ENCODE assay signal across 9 cellular contexts in genomic region chr2:70965506-70965905, GRCh38. TPM values are rescaled to one million over a fixed set of nuclear protein-coding genes. Genes with fewer than 3 reads are reported as not detected.
A peak's percentile ranks its signal among the peaks of the same experiment; 100 is the strongest.
DNase-seq lines count a peak whose midpoint lies in the region; ATAC-seq lines count a peak whose summit lies in the region.
"Had no signal": no experiment of that assay in that cellular context is flagged by ENCODE, and none has a peak within 500 bp of the region (broad histone marks: within the 10 kb centered on the region; RNA-seq: fewer than 3 reads in every experiment).

No MANE protein-coding gene starts in this region.

- no peaks in the 10 kb centered on the region for H3K9me3 Mint-ChIP-seq in T-helper 1 cell treated with Interleukin-12 subunit alpha and Interleukin-12 subunit beta and Interleukin-4 antibody, amounts not matched to agents 30 μg/mL and 1 μg/mL, for 36 hours
- H3K9me3 Mint-ChIP-seq in activated T-cell treated with anti-CD3 and anti-CD28 coated beads, Interleukin-2, amount 50 U/mL, for 72 hours, result no peaks in the 10 kb centered on the region
- no peaks in the 10 kb centered on the region for H3K9me3 Mint-ChIP-seq in stimulated activated effector memory CD8-positive, alpha-beta T cell treated with anti-CD3 and anti-CD28 coated beads, Interleukin-12 subunit alpha, Interleukin-12 subunit beta, amount 100 ng/mL, for 72 hours

- H3K4me1 Mint-ChIP-seq in T-helper 1 cell treated with Interleukin-12 subunit alpha and Interleukin-12 subunit beta and Interleukin-4 antibody, amounts not matched to agents 30 μg/mL and 1 μg/mL, for 36 hours (ENCODE audit: low read depth), result peaks cover 4% of the 10 kb centered on the region
- peaks cover 6% of the 10 kb centered on the region for H3K4me1 Mint-ChIP-seq in activated T-cell treated with anti-CD3 and anti-CD28 coated beads, Interleukin-2, amount 50 U/mL, for 72 hours (ENCODE audit: low read depth)
- peaks cover 9% of the 10 kb centered on the region for H3K4me1 Mint-ChIP-seq in stimulated activated effector memory CD8-positive, alpha-beta T cell treated with anti-CD3 and anti-CD28 coated beads, Interleukin-12 subunit alpha, Interleukin-12 subunit beta, amount 100 ng/mL, for 72 hours

- H3K36me3 Mint-ChIP-seq in T-helper 1 cell treated with Interleukin-12 subunit alpha and Interleukin-12 subunit beta and Interleukin-4 antibody, amounts not matched to agents 30 μg/mL and 1 μg/mL, for 36 hours (ENCODE audit: low read depth), result no peaks in the 10 kb centered on the region
- no peaks in the 10 kb centered on the region for H3K36me3 Mint-ChIP-seq in activated T-cell treated with anti-CD3 and anti-CD28 coated beads, Interleukin-2, amount 50 U/mL, for 72 hours (ENCODE audit: insufficient read depth in 2 of 2)
- H3K36me3 Mint-ChIP-seq in stimulated activated effector memory CD8-positive, alpha-beta T cell treated with anti-CD3 and anti-CD28 coated beads, Interleukin-12 subunit alpha, Interleukin-12 subunit beta, amount 100 ng/mL, for 72 hours, result no peaks in the 10 kb centered on the region

- H3K9ac ChIP-seq in iPS-15b (ENCODE audit: low read depth, low read length), result no peak overlapping the region

- H3K27ac Mint-ChIP-seq in T-helper 1 cell treated with Interleukin-12 subunit alpha and Interleukin-12 subunit beta and Interleukin-4 antibody, amounts not matched to agents 30 μg/mL and 1 μg/mL, for 36 hours, result no peak overlapping the region
- no peak overlapping the region for H3K27ac Mint-ChIP-seq in activated T-cell treated with anti-CD3 and anti-CD28 coated beads, Interleukin-2, amount 50 U/mL, for 72 hours
- H3K27ac Mint-ChIP-seq in stimulated activated effector memory CD8-positive, alpha-beta T cell treated with anti-CD3 and anti-CD28 coated beads, Interleukin-12 subunit alpha, Interleukin-12 subunit beta, amount 100 ng/mL, for 72 hours, result no peak overlapping the region

- H3K36me3 ChIP-seq in iPS-15b (ENCODE audit: control insufficient read depth, insufficient read depth, low read length), result no peaks in the 10 kb centered on the region

- no peak for DNase-seq in T-helper 1 cell
- no peak for DNase-seq in activated T-cell treated with anti-CD3 and anti-CD28 coated beads, Interleukin-2, amount 50 U/mL, for 72 hours
- DNase-seq in stimulated activated effector memory CD8-positive, alpha-beta T cell treated with anti-CD3 and anti-CD28 coated beads, Interleukin-12 subunit alpha, Interleukin-12 subunit beta, amount 100 ng/mL, for 72 hours (ENCODE audit: low spot score in 2 of 2), result peak; percentile 1 to 46
- DNase-seq in NCI-H510A (lab: John Stamatoyannopoulos, UW), result no peak
- DNase-seq in pons (ENCODE audit: low spot score), result no peak

- no peak for ATAC-seq in activated T-cell treated with anti-CD3 and anti-CD28 coated beads, Interleukin-2, amount 50 U/mL, for 72 hours (replicated peaks in 1 of 2)
- no peak for ATAC-seq in stimulated activated effector memory CD8-positive, alpha-beta T cell treated with anti-CD3 and anti-CD28 coated beads, Interleukin-12 subunit alpha, Interleukin-12 subunit beta, amount 100 ng/mL, for 72 hours
- ATAC-seq in GM19023 (IDR thresholded peaks at IDR 0.05; ENCODE audit: unreplicated experiment), result no peak

- H3K27me3 Mint-ChIP-seq in T-helper 1 cell treated with Interleukin-12 subunit alpha and Interleukin-12 subunit beta and Interleukin-4 antibody, amounts not matched to agents 30 μg/mL and 1 μg/mL, for 36 hours (ENCODE audit: low read depth), result peaks cover 50% of the 10 kb centered on the region
- H3K27me3 Mint-ChIP-seq in activated T-cell treated with anti-CD3 and anti-CD28 coated beads, Interleukin-2, amount 50 U/mL, for 72 hours (ENCODE audit: low read depth), result peaks cover 27% of the 10 kb centered on the region

- peak overlapping the region; percentile 88 for H3K4me3 Mint-ChIP-seq in T-helper 1 cell treated with Interleukin-12 subunit alpha and Interleukin-12 subunit beta and Interleukin-4 antibody, amounts not matched to agents 30 μg/mL and 1 μg/mL, for 36 hours
- peak overlapping the region; percentile 80 to 89 for H3K4me3 Mint-ChIP-seq in activated T-cell treated with anti-CD3 and anti-CD28 coated beads, Interleukin-2, amount 50 U/mL, for 72 hours
- H3K4me3 Mint-ChIP-seq in stimulated activated effector memory CD8-positive, alpha-beta T cell treated with anti-CD3 and anti-CD28 coated beads, Interleukin-12 subunit alpha, Interleukin-12 subunit beta, amount 100 ng/mL, for 72 hours, result peak overlapping the region; percentile 76

- peak overlapping the region; percentile 45 for H3K4me3 ChIP-seq in iPS-15b (ENCODE audit: low read depth, low read length)

- H3K27me3 ChIP-seq in iPS-15b (ENCODE audit: control insufficient read depth, insufficient read depth, low read length), result peaks cover 64% of the 10 kb centered on the region

- H3K9me3 ChIP-seq in iPS-15b (ENCODE audit: control insufficient read depth, insufficient read depth, low read length), result no peaks in the 10 kb centered on the region

- H3K4me1 ChIP-seq in iPS-15b (ENCODE audit: control insufficient read depth, insufficient read depth, low read length), result no peaks in the 10 kb centered on the region

RNA-seq across cellular contexts. Expression of gene ANKRD53, which starts 12.9 kb away (rescaled TPM):
- under 1 TPM in 1 of 2 donors, not detected in 1; 0.58 TPM for total RNA-seq in activated T-cell treated with anti-CD3 and anti-CD28 coated beads, Interleukin-2, amount 50 U/mL, for 72 hours
- total RNA-seq: SK-MEL-5 had no signal

RNA-seq across cellular contexts. Expression of gene TEX261, which starts 29.2 kb away (rescaled TPM):
- 10 to 100 TPM; 45.9 to 66.6 TPM for total RNA-seq in activated T-cell treated with anti-CD3 and anti-CD28 coated beads, Interleukin-2, amount 50 U/mL, for 72 hours

RNA-seq across cellular contexts. Expression of gene ATP6V1B1, which starts 29.8 kb away (rescaled TPM):
- total RNA-seq in activated T-cell treated with anti-CD3 and anti-CD28 coated beads, Interleukin-2, amount 50 U/mL, for 72 hours, result not detected

Comparison
In these comparisons a context has a peak if more than half of its experiments do, and no peak if none do; other contexts are left out.
1. DNase-seq: peak in stimulated activated effector memory CD8-positive, alpha-beta T cell treated with anti-CD3 and anti-CD28 coated beads, Interleukin-12 subunit alpha, Interleukin-12 subunit beta, amount 100 ng/mL, for 72 hours (2 of 2); none in T-helper 1 cell (0 of 5), activated T-cell treated with anti-CD3 and anti-CD28 coated beads, Interleukin-2, amount 50 U/mL, for 72 hours (0 of 2), NCI-H510A (single experiment) and pons (single experiment).
2. Peak in every context shown above with its lines, with median percentiles within 50 percentile points of each other: H3K4me3 Mint-ChIP-seq.